Comparison of ENCODE assay signal across 1 cellular context in genomic region chr6:99821164-99821563, GRCh38.
TF ChIP-seq lines count a peak whose summit lies in the region.

No MANE protein-coding gene starts in this region.

TF ChIP-seq in H1, 55 proteins besides CTCF, POLR2A, EP300 and RAD21:
- no peak for TF ChIP-seq HDAC6 (IDR thresholded peaks at IDR 0.05; ENCODE audit: low read depth, low read length)
